ENCODE assay signal across 2 cellular contexts in the genomic region with DNA sequence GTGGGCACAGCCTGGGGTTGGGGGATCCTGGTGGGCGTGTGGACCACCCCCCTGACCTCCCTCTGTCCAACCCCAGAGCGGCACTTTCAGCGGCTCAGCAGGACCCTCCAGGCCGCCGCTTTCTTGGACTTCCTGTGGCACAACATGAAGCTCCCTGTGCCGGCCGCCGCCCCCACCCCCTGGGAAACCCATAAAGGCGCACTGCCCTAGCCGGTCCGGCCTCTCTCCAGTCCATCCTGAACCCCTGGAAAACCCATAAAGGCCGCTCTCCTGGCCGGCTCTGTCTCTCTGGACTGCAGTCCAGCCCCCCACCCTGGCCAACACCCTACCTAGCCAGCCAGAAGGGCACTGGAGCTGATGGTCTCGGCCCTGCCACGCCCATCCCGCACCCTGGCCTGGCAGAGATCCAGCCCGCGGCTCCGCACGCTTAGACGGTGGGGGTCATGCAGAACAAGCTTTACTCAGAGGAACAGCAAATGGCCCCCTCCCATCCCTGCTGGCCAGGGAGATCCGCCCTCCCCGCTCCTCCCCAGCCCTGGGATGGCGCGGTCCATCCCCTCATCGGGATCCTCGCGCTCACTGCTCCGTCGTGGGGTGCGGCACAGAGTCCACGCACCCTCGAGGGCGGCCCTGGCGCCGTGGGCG.
TF ChIP-seq lines count a peak whose summit lies in the region.

No MANE protein-coding gene starts in this region.

TF ChIP-seq in GM23338, 12 proteins besides CTCF, POLR2A, EP300 and RAD21 (continued from another document):
- TF ChIP-seq, protein P1, sequence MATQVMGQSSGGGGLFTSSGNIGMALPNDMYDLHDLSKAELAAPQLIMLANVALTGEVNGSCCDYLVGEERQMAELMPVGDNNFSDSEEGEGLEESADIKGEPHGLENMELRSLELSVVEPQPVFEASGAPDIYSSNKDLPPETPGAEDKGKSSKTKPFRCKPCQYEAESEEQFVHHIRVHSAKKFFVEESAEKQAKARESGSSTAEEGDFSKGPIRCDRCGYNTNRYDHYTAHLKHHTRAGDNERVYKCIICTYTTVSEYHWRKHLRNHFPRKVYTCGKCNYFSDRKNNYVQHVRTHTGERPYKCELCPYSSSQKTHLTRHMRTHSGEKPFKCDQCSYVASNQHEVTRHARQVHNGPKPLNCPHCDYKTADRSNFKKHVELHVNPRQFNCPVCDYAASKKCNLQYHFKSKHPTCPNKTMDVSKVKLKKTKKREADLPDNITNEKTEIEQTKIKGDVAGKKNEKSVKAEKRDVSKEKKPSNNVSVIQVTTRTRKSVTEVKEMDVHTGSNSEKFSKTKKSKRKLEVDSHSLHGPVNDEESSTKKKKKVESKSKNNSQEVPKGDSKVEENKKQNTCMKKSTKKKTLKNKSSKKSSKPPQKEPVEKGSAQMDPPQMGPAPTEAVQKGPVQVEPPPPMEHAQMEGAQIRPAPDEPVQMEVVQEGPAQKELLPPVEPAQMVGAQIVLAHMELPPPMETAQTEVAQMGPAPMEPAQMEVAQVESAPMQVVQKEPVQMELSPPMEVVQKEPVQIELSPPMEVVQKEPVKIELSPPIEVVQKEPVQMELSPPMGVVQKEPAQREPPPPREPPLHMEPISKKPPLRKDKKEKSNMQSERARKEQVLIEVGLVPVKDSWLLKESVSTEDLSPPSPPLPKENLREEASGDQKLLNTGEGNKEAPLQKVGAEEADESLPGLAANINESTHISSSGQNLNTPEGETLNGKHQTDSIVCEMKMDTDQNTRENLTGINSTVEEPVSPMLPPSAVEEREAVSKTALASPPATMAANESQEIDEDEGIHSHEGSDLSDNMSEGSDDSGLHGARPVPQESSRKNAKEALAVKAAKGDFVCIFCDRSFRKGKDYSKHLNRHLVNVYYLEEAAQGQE (IDR thresholded peaks at IDR 0.05; ENCODE audit: unreplicated experiment), result no peak
- no peak for TF ChIP-seq STAT1 (IDR thresholded peaks at IDR 0.05; ENCODE audit: unreplicated experiment)
- no peak for TF ChIP-seq ZNF114 (CRISPR knock-in tag; IDR thresholded peaks at IDR 0.05)
- TF ChIP-seq POLR2AphosphoS5 (IDR thresholded peaks at IDR 0.05; ENCODE audit: low read depth), result no peak
- no peak for TF ChIP-seq CREB1 (CRISPR knock-in tag; IDR thresholded peaks at IDR 0.05; ENCODE audit: low read depth)
- TF ChIP-seq NANOG (IDR thresholded peaks at IDR 0.05; ENCODE audit: borderline replicate concordance), result no peak
- no peak for TF ChIP-seq EZH2phosphoT487 (IDR thresholded peaks at IDR 0.05; ENCODE audit: unreplicated experiment)
- TF ChIP-seq JUNB (IDR thresholded peaks at IDR 0.05; ENCODE audit: unreplicated experiment), result no peak
- TF ChIP-seq, protein P2, sequence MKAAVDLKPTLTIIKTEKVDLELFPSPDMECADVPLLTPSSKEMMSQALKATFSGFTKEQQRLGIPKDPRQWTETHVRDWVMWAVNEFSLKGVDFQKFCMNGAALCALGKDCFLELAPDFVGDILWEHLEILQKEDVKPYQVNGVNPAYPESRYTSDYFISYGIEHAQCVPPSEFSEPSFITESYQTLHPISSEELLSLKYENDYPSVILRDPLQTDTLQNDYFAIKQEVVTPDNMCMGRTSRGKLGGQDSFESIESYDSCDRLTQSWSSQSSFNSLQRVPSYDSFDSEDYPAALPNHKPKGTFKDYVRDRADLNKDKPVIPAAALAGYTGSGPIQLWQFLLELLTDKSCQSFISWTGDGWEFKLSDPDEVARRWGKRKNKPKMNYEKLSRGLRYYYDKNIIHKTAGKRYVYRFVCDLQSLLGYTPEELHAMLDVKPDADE (IDR thresholded peaks at IDR 0.05), result no peak

TF ChIP-seq in SK-N-SH, 30 proteins besides CTCF, POLR2A, EP300 and RAD21 (continued from another document):
- TF ChIP-seq, protein P3, sequence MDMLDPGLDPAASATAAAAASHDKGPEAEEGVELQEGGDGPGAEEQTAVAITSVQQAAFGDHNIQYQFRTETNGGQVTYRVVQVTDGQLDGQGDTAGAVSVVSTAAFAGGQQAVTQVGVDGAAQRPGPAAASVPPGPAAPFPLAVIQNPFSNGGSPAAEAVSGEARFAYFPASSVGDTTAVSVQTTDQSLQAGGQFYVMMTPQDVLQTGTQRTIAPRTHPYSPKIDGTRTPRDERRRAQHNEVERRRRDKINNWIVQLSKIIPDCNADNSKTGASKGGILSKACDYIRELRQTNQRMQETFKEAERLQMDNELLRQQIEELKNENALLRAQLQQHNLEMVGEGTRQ (IDR thresholded peaks at IDR 0.05; ENCODE audit: borderline replicate concordance, low read depth, low read length), result no peak
- TF ChIP-seq FOXM1 (IDR thresholded peaks at IDR 0.05; ENCODE audit: low read depth), result no peak
